In genomic region chr6:56854086-56854485, GRCh38 we compare ENCODE assay signal across 26 cellular contexts.
DNase-seq lines count a peak whose midpoint lies in the region; ATAC-seq and TF ChIP-seq lines count a peak whose summit lies in the region.
"Had no signal": no experiment of that assay in that cellular context is flagged by ENCODE, and none has a peak within 500 bp of the region (broad histone marks: within the 10 kb centered on the region; RNA-seq: fewer than 3 reads in every experiment).

No MANE protein-coding gene starts in this region.

- H4K8ac ChIP-seq in mesendoderm (ENCODE audit: low read depth, low read length) = no peak overlapping the region

- H3K27me3 Mint-ChIP-seq in endothelial cell (ENCODE audit: unreplicated experiment) = peaks cover 10% of the 10 kb centered on the region
- H3K27me3 Mint-ChIP-seq in activated naive CD4-positive, alpha-beta T cell treated with anti-CD3 and anti-CD28 coated beads, Interleukin-2, amount 10 ng/mL, durations not matched to agents 7 days and 5 days = peaks cover 26% of the 10 kb centered on the region

- H4K20me1 ChIP-seq in PC-9 (ENCODE audit: insufficient read depth) = no peaks in the 10 kb centered on the region
- H4K20me1 ChIP-seq: BLaER1 had no signal

- H3K27ac Mint-ChIP-seq in endothelial cell (ENCODE audit: unreplicated experiment) = peak overlapping the region; percentile 100
- no peak overlapping the region for H3K27ac Mint-ChIP-seq in activated naive CD4-positive, alpha-beta T cell treated with anti-CD3 and anti-CD28 coated beads, Interleukin-2, amount 10 ng/mL, durations not matched to agents 7 days and 5 days
- H3K27ac Mint-ChIP-seq: CD14-positive monocyte; CD4-positive, alpha-beta memory T cell; CD4-positive, CD25-positive, alpha-beta regulatory T cell; CD8-positive, alpha-beta memory T cell had no signal

- in situ Hi-C loops in Panc1 (cut with HindIII; ENCODE audit: low pct_unique_long_range_greater_than_20kb, low sequenced_read_pairs) = no loop called here

- H3K27me3 ChIP-seq in PC-9 (ENCODE audit: insufficient read depth, low read depth) (no peaks in the 10 kb centered on the region), Panc1 (ENCODE audit: control insufficient read depth, insufficient read depth, low read length) (no peaks in the 10 kb centered on the region), mesendoderm (ENCODE audit: insufficient read depth, low read length, poor library complexity) (no peaks in the 10 kb centered on the region), thyroid gland (no peaks in the 10 kb centered on the region)
- H3K27me3 ChIP-seq: BE2C, BLaER1 had no signal

- TF ChIP-seq CTCF in PC-9 (conservative IDR thresholded peaks at IDR 0.05) = no peak
- no peak for TF ChIP-seq CTCF in Panc1 (IDR thresholded peaks at IDR 0.05)
- no peak for TF ChIP-seq CTCF in endothelial cell (IDR thresholded peaks at IDR 0.05; ENCODE audit: unreplicated experiment)
- no peak for TF ChIP-seq CTCF in thyroid gland (IDR thresholded peaks at IDR 0.05)

- H2AFZ ChIP-seq in PC-9 = no peak overlapping the region

- no peak overlapping the region for H3K9ac ChIP-seq in mesendoderm (ENCODE audit: low read length)
- H3K9ac ChIP-seq: BLaER1 had no signal

- no peak overlapping the region for H2BK120ac ChIP-seq in mesendoderm (ENCODE audit: low read depth, low read length)

- no peak overlapping the region for H2BK5ac ChIP-seq in mesendoderm (ENCODE audit: low read length)

- TF ChIP-seq POLR2A in thyroid gland (IDR thresholded peaks at IDR 0.05) = no peak

- WGBS in mesendoderm (ENCODE audit: extremely low coverage, insufficient coverage, low lambda C conversion rate) = no CpG with 5 or more reads among the region's 2 CpGs
- 91 to 95% methylated on average over 2 of the region's 2 CpGs for WGBS in thyroid gland, 2 donors

- intact Hi-C loops in PC-9 (cut with micrococcal nuclease; ENCODE audit: unreplicated experiment) = loop anchor here (5.0 kb wide), 3 partner anchors 48 to 463 kb away; partner anchors contain the start of genes DST and PRIM2
- intact Hi-C loops in Panc1 (cut with micrococcal nuclease; ENCODE audit: unreplicated experiment) = loop anchor here (5.0 kb wide), 1 partner anchor 217 kb away; no protein-coding TSS in a partner anchor
- intact Hi-C loops in thyroid gland (cut with DNase I) = loop anchor here (5.0 kb wide), 1 partner anchor 147 kb away; no protein-coding TSS in a partner anchor

- H3K4me1 Mint-ChIP-seq in endothelial cell (ENCODE audit: unreplicated experiment) = peaks cover 60% of the 10 kb centered on the region
- peaks cover 29% of the 10 kb centered on the region for H3K4me1 Mint-ChIP-seq in activated naive CD4-positive, alpha-beta T cell treated with anti-CD3 and anti-CD28 coated beads, Interleukin-2, amount 10 ng/mL, durations not matched to agents 7 days and 5 days

- no TSS peak for BruUV-seq in PC-9 (replicated peaks; lab: Mats Ljungman, UMichigan)
- no TSS peak for BruUV-seq in Panc1 (replicated peaks; lab: Mats Ljungman, UMichigan)

- no peak overlapping the region for H3K23ac ChIP-seq in mesendoderm (ENCODE audit: low read length)

- peaks cover 6% of the 10 kb centered on the region for H3K36me3 Mint-ChIP-seq in endothelial cell (ENCODE audit: low read depth, unreplicated experiment)
- H3K36me3 Mint-ChIP-seq in activated naive CD4-positive, alpha-beta T cell treated with anti-CD3 and anti-CD28 coated beads, Interleukin-2, amount 10 ng/mL, durations not matched to agents 7 days and 5 days = no peaks in the 10 kb centered on the region
- H3K36me3 Mint-ChIP-seq: CD14-positive monocyte; CD4-positive, alpha-beta memory T cell; CD4-positive, CD25-positive, alpha-beta regulatory T cell; CD8-positive, alpha-beta memory T cell had no signal

- no peak overlapping the region for H4K5ac ChIP-seq in mesendoderm (ENCODE audit: low read length)

- peaks cover 31% of the 10 kb centered on the region for H3F3A ChIP-seq in PC-9 (ENCODE audit: insufficient read depth, low read depth)

- H3K4me3 Mint-ChIP-seq in endothelial cell (ENCODE audit: unreplicated experiment) = no peak overlapping the region
- no peak overlapping the region for H3K4me3 Mint-ChIP-seq in activated naive CD4-positive, alpha-beta T cell treated with anti-CD3 and anti-CD28 coated beads, Interleukin-2, amount 10 ng/mL, durations not matched to agents 7 days and 5 days
- H3K4me3 Mint-ChIP-seq: CD14-positive monocyte; CD4-positive, alpha-beta memory T cell; CD4-positive, CD25-positive, alpha-beta regulatory T cell; CD8-positive, alpha-beta memory T cell had no signal

- no peaks in the 10 kb centered on the region for H3K9me3 Mint-ChIP-seq in endothelial cell (ENCODE audit: unreplicated experiment)
- no peaks in the 10 kb centered on the region for H3K9me3 Mint-ChIP-seq in activated naive CD4-positive, alpha-beta T cell treated with anti-CD3 and anti-CD28 coated beads, Interleukin-2, amount 10 ng/mL, durations not matched to agents 7 days and 5 days

- H3K79me1 ChIP-seq in mesendoderm (ENCODE audit: low read length) = no peaks in the 10 kb centered on the region

- H3K4me1 ChIP-seq in PC-9 (replicated peaks; ENCODE audit: insufficient read depth) (peaks cover 42% of the 10 kb centered on the region), Panc1 (ENCODE audit: control insufficient read depth, insufficient read depth, low read length) (peaks cover 41% of the 10 kb centered on the region), mesendoderm (ENCODE audit: control insufficient read depth, low read depth, low read length) (peaks cover 13% of the 10 kb centered on the region), thyroid gland (no peaks in the 10 kb centered on the region)

- H3K9me2 ChIP-seq in PC-9 (ENCODE audit: insufficient read depth) = no peaks in the 10 kb centered on the region

- POLR2A ChIA-PET in PC-9 (lab: Charles Lee; ENCODE audit: unreplicated experiment) = no interaction called here
- POLR2A ChIA-PET in Panc1 (lab: Charles Lee) = no interaction called here

- H3K4ac ChIP-seq in mesendoderm (ENCODE audit: low read depth, low read length) = no peak overlapping the region

- no peak overlapping the region for H3K18ac ChIP-seq in mesendoderm (ENCODE audit: low read length)

- no peak overlapping the region for H2BK15ac ChIP-seq in mesendoderm (replicated peaks; ENCODE audit: low read depth)

- H2AK5ac ChIP-seq in mesendoderm (ENCODE audit: low read length) = no peak overlapping the region

- DNase-seq in PC-9 (no peak), Panc1 (ENCODE audit: low read depth, low spot score) (no peak), endothelial cell (ENCODE audit: low spot score) (no peak), mesendoderm (peak; percentile 30), thyroid gland (no peak), NCI-H748 (lab: John Stamatoyannopoulos, UW; ENCODE audit: unreplicated experiment) (no peak), NCI-H187 (lab: John Stamatoyannopoulos, UW) (no peak)
- DNase-seq in activated naive CD4-positive, alpha-beta T cell treated with anti-CD3 and anti-CD28 coated beads, Interleukin-2, amount 10 ng/mL, durations not matched to agents 7 days and 5 days = no peak
- DNase-seq: 8988T; ACHN; BE2C; C1 segment of cervical spinal cord; CD4-positive, alpha-beta memory T cell; CD4-positive, CD25-positive, alpha-beta regulatory T cell; CD8-positive, alpha-beta memory T cell; COR-L47; DMS 273 treated with DMSO at 0.1 percent for 48 hours; DMS153; DMS53; DMS79; DND-41; EL; GDM1 had no signal

- CTCF ChIA-PET in PC-9 (lab: Charles Lee) = no interaction called here
- CTCF ChIA-PET in Panc1 (lab: Charles Lee) = no interaction called here
- CTCF ChIA-PET in activated naive CD4-positive, alpha-beta T cell treated with anti-CD3 and anti-CD28 coated beads, Interleukin-2, amount 10 ng/mL, durations not matched to agents 7 days and 5 days (lab: Charles Lee) = no interaction called here

- peak overlapping the region; percentile 88 for H3K27ac ChIP-seq in PC-9
- peak overlapping the region; percentile 24; the same call in 1 of the 2 replicates for H3K27ac ChIP-seq in Panc1 (ENCODE audit: low read length)
- H3K27ac ChIP-seq in mesendoderm (ENCODE audit: low read depth, low read length) = no peak overlapping the region
- H3K27ac ChIP-seq in thyroid gland = no peak overlapping the region
- H3K27ac ChIP-seq: BLaER1 had no signal

- H3K36me3 ChIP-seq in PC-9 (ENCODE audit: low read depth) = no peaks in the 10 kb centered on the region
- no peaks in the 10 kb centered on the region for H3K36me3 ChIP-seq in Panc1 (ENCODE audit: control insufficient read depth, insufficient read depth, low read length)
- H3K36me3 ChIP-seq in mesendoderm (ENCODE audit: control insufficient read depth, insufficient read depth, low read length) = no peaks in the 10 kb centered on the region
- H3K36me3 ChIP-seq in thyroid gland = no peaks in the 10 kb centered on the region
- H3K36me3 ChIP-seq: BE2C, BLaER1 had no signal

- H3K56ac ChIP-seq in mesendoderm (ENCODE audit: low read length) = no peak overlapping the region

- no peaks in the 10 kb centered on the region for H3K9me3 ChIP-seq in PC-9 (ENCODE audit: insufficient read depth, low read depth)
- no peaks in the 10 kb centered on the region for H3K9me3 ChIP-seq in Panc1 (ENCODE audit: control insufficient read depth, insufficient read depth, low read depth, low read length)
- H3K9me3 ChIP-seq in thyroid gland = no peaks in the 10 kb centered on the region
- H3K9me3 ChIP-seq: BE2C, BLaER1 had no signal

- peaks cover 23% of the 10 kb centered on the region for H3K79me2 ChIP-seq in PC-9 (ENCODE audit: low read depth)
- H3K79me2 ChIP-seq in mesendoderm (ENCODE audit: control insufficient read depth, insufficient read depth, low read length) = peaks cover 4% of the 10 kb centered on the region

- H3K4me3 ChIP-seq in PC-9 (no peak overlapping the region), Panc1 (ENCODE audit: low read depth in 2 of 2, low read length in 2 of 2) (no peak overlapping the region), mesendoderm (ENCODE audit: low read length) (no peak overlapping the region), thyroid gland (replicated peaks in 1 of 3) (no peak overlapping the region)
- H3K4me3 ChIP-seq: BLaER1, GM12878 had no signal

- no peak overlapping the region for H3K4me2 ChIP-seq in PC-9
- no peak overlapping the region for H3K4me2 ChIP-seq in mesendoderm (ENCODE audit: low read length)
- H3K4me2 ChIP-seq: BLaER1 had no signal

- ATAC-seq in Panc1 = no peak
- ATAC-seq: GM12878 had no signal

Comparison
In these comparisons a context has a peak if more than half of its experiments do, and no peak if none do; other contexts are left out.
1. H3K27ac ChIP-seq: peak in PC-9 (single experiment) and Panc1 (single experiment); none in mesendoderm (single experiment) and thyroid gland (0 of 3).